8 cellular contexts compared by ENCODE assay signal in the genomic region with DNA sequence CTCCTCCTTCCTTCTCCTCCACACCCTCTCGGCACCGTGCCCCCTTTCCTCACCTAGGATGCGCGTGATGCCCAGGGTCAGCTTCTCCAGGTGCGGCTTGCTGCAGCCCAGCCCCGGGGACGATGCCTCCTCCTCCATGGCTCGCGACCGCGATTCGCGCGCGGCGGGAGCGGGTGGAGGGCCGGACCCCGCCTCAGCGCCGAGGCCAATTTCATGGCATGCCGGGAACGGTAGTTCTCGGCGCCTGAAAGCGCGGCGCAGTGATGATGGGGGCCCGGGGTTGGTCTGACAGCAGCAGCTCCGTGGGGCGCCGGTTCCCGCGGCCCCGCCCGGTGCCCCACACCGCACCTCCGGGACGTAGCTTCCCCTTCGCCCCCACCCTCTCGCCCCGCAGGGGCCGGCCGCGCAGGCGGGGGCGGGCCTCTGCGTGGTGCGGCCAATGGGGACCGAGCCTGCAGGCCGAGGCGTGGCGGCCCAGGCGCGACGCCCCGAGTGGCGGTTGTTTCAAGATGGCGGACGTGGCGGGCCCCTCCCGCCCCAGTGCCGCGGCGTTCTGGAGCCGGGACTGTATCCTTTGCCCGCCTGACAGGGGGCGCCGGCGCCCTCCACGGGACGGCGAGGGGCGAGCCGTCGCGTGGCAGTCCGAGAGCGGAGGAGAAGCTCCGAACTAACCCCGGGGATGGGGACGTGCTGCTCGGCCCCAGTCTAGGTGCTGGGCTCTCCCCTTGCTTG. TPM values are rescaled to one million over a fixed set of nuclear protein-coding genes. Genes with fewer than 3 reads are reported as not detected.
A peak's percentile ranks its signal among the peaks of the same experiment; 100 is the strongest.
DNase-seq lines count a peak whose midpoint lies in the region; ATAC-seq, FAIRE-seq and TF ChIP-seq lines count a peak whose summit lies in the region.

A gene (plus strand): TSS at position 498 of the 732 bp plus-strand sequence. CDS start 12 bp downstream, at position 510.
A gene with protein sequence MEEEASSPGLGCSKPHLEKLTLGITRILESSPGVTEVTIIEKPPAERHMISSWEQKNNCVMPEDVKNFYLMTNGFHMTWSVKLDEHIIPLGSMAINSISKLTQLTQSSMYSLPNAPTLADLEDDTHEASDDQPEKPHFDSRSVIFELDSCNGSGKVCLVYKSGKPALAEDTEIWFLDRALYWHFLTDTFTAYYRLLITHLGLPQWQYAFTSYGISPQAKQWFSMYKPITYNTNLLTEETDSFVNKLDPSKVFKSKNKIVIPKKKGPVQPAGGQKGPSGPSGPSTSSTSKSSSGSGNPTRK (minus strand): TSS at position 373 of the 732 bp plus-strand sequence. CDS start 235 bp downstream, at position 138.

- no peaks in the 10 kb centered on the region for H3K27me3 ChIP-seq in adrenal gland
- H3K27me3 ChIP-seq in psoas muscle (ENCODE audit: insufficient read depth in 3 of 3, low read length in 2 of 3), result no peaks in the 10 kb centered on the region

- TF ChIP-seq POLR2A in GM12892 (IDR thresholded peaks at IDR 0.05; ENCODE audit: low read depth, low read length) (peak; percentile 76; the same call in 1 of the 2 replicates), adrenal gland (IDR thresholded peaks at IDR 0.05) (peak; percentile 48 to 53)

- H3K27ac ChIP-seq in adrenal gland (peak within 1 kb of the TSS in 4 of 5 donors; percentile 30 to 85 (median 77)), psoas muscle (peak within 1 kb of the TSS; percentile 76), urinary bladder (ENCODE audit: low read depth) (peak within 1 kb of the TSS; percentile 34)

- intact Hi-C loops in adrenal gland (cut with DNase I), result no loop called here
- intact Hi-C loops in left cardiac atrium (cut with DNase I), result no loop called here
- intact Hi-C loops in psoas muscle (cut with DNase I), result no loop called here

- H3K4me3 ChIP-seq in adrenal gland, result peak within 1 kb of the TSS; percentile 81 to 87 (median 86)
- H3K4me3 ChIP-seq in psoas muscle, result peak within 1 kb of the TSS; percentile 90
- H3K4me3 ChIP-seq in urinary bladder (ENCODE audit: low read depth, low read length), result peak within 1 kb of the TSS; percentile 53

- ATAC-seq in HG02798 (IDR thresholded peaks at IDR 0.05; ENCODE audit: poor library complexity, unreplicated experiment) (peak; percentile 95), left cardiac atrium (peak; percentile 97 to 99), psoas muscle (peak; percentile 96 to 98 (median 96))

- TF ChIP-seq CTCF in adrenal gland (IDR thresholded peaks at IDR 0.05) (peak in 4 of 6 experiments; percentile 28 to 39 (median 36)), psoas muscle (IDR thresholded peaks at IDR 0.05) (peak; percentile 34)

- WGBS in adrenal gland, 4 donors, result 0 to 1% (median 1%) methylated on average over 38 to 83 of the region's 83 CpGs
- 0 to 1% (median 1%) methylated on average over 65 to 83 of the region's 83 CpGs for WGBS in psoas muscle, 3 donors
- WGBS in urinary bladder, result under 1% methylated on average over 83 of the region's 83 CpGs

- H3K9me3 ChIP-seq in adrenal gland (replicated peaks in 1 of 3) (no peaks in the 10 kb centered on the region), psoas muscle (no peaks in the 10 kb centered on the region)

- H3K4me1 ChIP-seq in adrenal gland (replicated peaks in 1 of 2) (peaks cover 0 to 19% of the 10 kb centered on the region in 2 donors), psoas muscle (peaks cover 11% of the 10 kb centered on the region), urinary bladder (ENCODE audit: insufficient read depth) (no peaks in the 10 kb centered on the region)

- H3K36me3 ChIP-seq in adrenal gland (replicated peaks in 1 of 2), result no peaks in the 10 kb centered on the region
- no peaks in the 10 kb centered on the region for H3K36me3 ChIP-seq in psoas muscle (ENCODE audit: insufficient read depth in 1 of 2, low read depth in 1 of 2)
- H3K36me3 ChIP-seq in urinary bladder (ENCODE audit: insufficient read depth), result no peaks in the 10 kb centered on the region

- DNase-seq in GM12892 (ENCODE audit: insufficient read length) (peak; percentile 85), NCI-H1417 treated with DMSO at 0.1 percent for 48 hours (lab: John Stamatoyannopoulos, UW) (peak; percentile 65), T follicular helper cell (ENCODE audit: low read depth) (peak; percentile 85), adrenal gland (peak; percentile 84 to 91 (median 88)), left cardiac atrium (peak; percentile 90), psoas muscle (peak; percentile 86 to 91)

- peak; percentile 97 for FAIRE-seq in GM12892 (lab: Jason Lieb, UNC)

RNA-seq across cellular contexts. Expression of the first gene that starts in this region (rescaled TPM):
- polyA plus RNA-seq in GM12892 (2012; ENCODE audit: missing spikeins), result 3.9 TPM
- total RNA-seq in adrenal gland, result 10 to 100 TPM in 3 of 8 donors, 1 to 10 TPM in 5; 5.3 to 20.5 (median 7.7) TPM
- 1 to 10 TPM; 2.5 to 4.5 (median 4.4) TPM for polyA plus RNA-seq in adrenal gland
- 1 to 10 TPM; 5.4 to 6.5 TPM for total RNA-seq in left cardiac atrium
- 1 to 10 TPM; 3.1 to 4.4 (median 3.5) TPM for total RNA-seq in psoas muscle
- polyA plus RNA-seq in psoas muscle, result 1 to 10 TPM; 1.3 to 3.6 (median 2.8) TPM
- 34.6 TPM for total RNA-seq in urinary bladder
- 5.4 TPM for polyA plus RNA-seq in urinary bladder

RNA-seq across cellular contexts. Expression of the second gene that starts in this region (rescaled TPM):
- 65.5 TPM for polyA plus RNA-seq in GM12892 (2012; ENCODE audit: missing spikeins)
- total RNA-seq in adrenal gland (100 to 1,000 TPM in 3 of 8 donors, 10 to 100 TPM in 5; 56.2 to 247 (median 91.7) TPM), left cardiac atrium (10 to 100 TPM; 43.2 to 50.6 TPM), psoas muscle (10 to 100 TPM in 3 of 4 donors, 1 to 10 TPM in 1; 8.8 to 16.2 (median 13.5) TPM), urinary bladder (73.8 TPM)
- polyA plus RNA-seq in adrenal gland (100 to 1,000 TPM in 1 of 3 donors, 10 to 100 TPM in 2; 35.3 to 134 (median 36.6) TPM), psoas muscle (10 to 100 TPM; 10.7 to 17.7 (median 13.5) TPM), urinary bladder (63.7 TPM)

Comparison
In these comparisons a context has a peak if more than half of its experiments do, and no peak if none do; other contexts are left out.
1. Peak in every context shown above with its lines: DNase-seq, ATAC-seq, H3K4me3 ChIP-seq and H3K27ac ChIP-seq.